9 cellular contexts compared by ENCODE assay signal in the genomic region with DNA sequence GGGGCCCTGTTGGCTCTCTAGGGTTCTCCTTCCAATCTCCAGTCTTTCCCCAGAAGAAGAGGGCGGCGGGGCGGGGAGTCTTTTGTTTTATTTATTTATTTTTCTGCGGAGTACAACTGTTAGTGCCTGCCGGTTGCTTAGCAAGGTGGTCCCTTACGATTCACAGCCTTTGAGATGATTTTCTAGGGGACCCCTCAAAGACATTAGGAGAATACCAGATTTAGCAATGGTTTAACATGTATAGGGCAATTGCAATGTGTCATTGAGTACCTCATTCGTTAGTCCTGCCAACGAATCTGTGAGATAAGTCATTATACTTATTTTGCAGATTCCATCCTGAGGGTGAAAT. TPM values are rescaled to one million over a fixed set of nuclear protein-coding genes. Genes with fewer than 3 reads are reported as not detected.
DNase-seq lines count a peak whose midpoint lies in the region; ATAC-seq and TF ChIP-seq lines count a peak whose summit lies in the region.
"Had no signal": no experiment of that assay in that cellular context is flagged by ENCODE, and none has a peak within 500 bp of the region (broad histone marks: within the 10 kb centered on the region; RNA-seq: fewer than 3 reads in every experiment).

No MANE protein-coding gene starts in this region.

- WGBS in prostate gland, result 8% methylated on average over 8 of the region's 8 CpGs

- H3K4me3 ChIP-seq in GM12864 (ENCODE audit: low read depth, low read length) (peak overlapping the region; percentile 81; the same call in 1 of the 2 replicates), OCI-LY3 (ENCODE audit: low read length) (peak overlapping the region; percentile 96), prostate gland (peak overlapping the region; percentile 79 to 93)

- H3K9ac ChIP-seq in OCI-LY3 (ENCODE audit: low read length), result peak overlapping the region; percentile 42

- peak overlapping the region; percentile 62 for H3K4me2 ChIP-seq in OCI-LY3 (ENCODE audit: low read length)

- H3K36me3 ChIP-seq in OCI-LY3 (replicated peaks; ENCODE audit: low read depth, low read length) (peaks cover 10% of the 10 kb centered on the region), prostate gland (no peaks in the 10 kb centered on the region)

- no peaks in the 10 kb centered on the region for H3K27me3 ChIP-seq in OCI-LY3 (ENCODE audit: low read depth, low read length)
- no peaks in the 10 kb centered on the region for H3K27me3 ChIP-seq in prostate gland (replicated peaks; ENCODE audit: insufficient read depth)

- H2AFZ ChIP-seq in OCI-LY3 (ENCODE audit: low read depth, low read length), result peak overlapping the region; percentile 97

- H3K9me3 ChIP-seq in OCI-LY3 (ENCODE audit: insufficient read depth, low read length) (no peaks in the 10 kb centered on the region), prostate gland (no peaks in the 10 kb centered on the region)

- intact Hi-C loops in prostate gland (cut with DNase I), result loop anchor here (2.0 kb wide), 1 partner anchor 56 kb away; a partner anchor contains a TSS

- H3K79me2 ChIP-seq in OCI-LY3 (ENCODE audit: low read length), result peaks cover 14% of the 10 kb centered on the region

- no peak for ATAC-seq in GM19452 (IDR thresholded peaks at IDR 0.05; ENCODE audit: unreplicated experiment)

- H3K27ac ChIP-seq in OCI-LY3 (ENCODE audit: low read length) (no peak overlapping the region), epithelial cell of prostate (peak overlapping the region; percentile 78), prostate gland (peak overlapping the region; percentile 78 to 79)

- DNase-seq in GM12864 (ENCODE audit: low read depth) (no peak), epithelial cell of prostate (ENCODE audit: low read depth, low spot score) (no peak), prostate gland (ENCODE audit: low spot score) (no peak), NOMO-1 treated with dmso at 0.1 percent for 144 hours (lab: John Stamatoyannopoulos, UW; ENCODE audit: unreplicated experiment) (no peak), T1000 (lab: John Stamatoyannopoulos, UW) (no peak), NCI-H2081 treated with DMSO at 0.1 percent for 48 hours (lab: John Stamatoyannopoulos, UW) (no peak)

- H3K4me1 ChIP-seq in OCI-LY3 (ENCODE audit: low read length), result peaks cover 9% of the 10 kb centered on the region
- no peaks in the 10 kb centered on the region for H3K4me1 ChIP-seq in prostate gland (replicated peaks)

- H4K20me1 ChIP-seq in OCI-LY3 (ENCODE audit: insufficient read depth, low read length), result no peaks in the 10 kb centered on the region

- no peak for TF ChIP-seq CTCF in GM12864 (IDR thresholded peaks at IDR 0.05; ENCODE audit: low read depth, low read length, missing control alignments)
- TF ChIP-seq CTCF in OCI-LY3 (IDR thresholded peaks at IDR 0.05; ENCODE audit: low read depth, low read length), result no peak
- TF ChIP-seq CTCF in prostate gland (IDR thresholded peaks at IDR 0.05), result no peak

- no peak for TF ChIP-seq POLR2A in prostate gland (IDR thresholded peaks at IDR 0.05)

RNA-seq across cellular contexts. Expression of a gene that starts 0.3 kb away (rescaled TPM):
- total RNA-seq in prostate gland, result 10 to 100 TPM; 38.3 to 97.6 TPM

RNA-seq across cellular contexts. Expression of a gene that starts 34.4 kb away (rescaled TPM):
- not detected for total RNA-seq in prostate gland
- total RNA-seq: subcutaneous adipose tissue had no signal

RNA-seq across cellular contexts. Expression of a gene that starts 55.4 kb away (rescaled TPM):
- 1 to 10 TPM; 1.0 to 8.1 TPM for total RNA-seq in prostate gland

RNA-seq across cellular contexts. Expression of a gene that starts 55.7 kb away (rescaled TPM):
- 10 to 100 TPM; 20.8 to 58.5 TPM for total RNA-seq in prostate gland
